Comparison of ENCODE assay signal across 13 cellular contexts in the genomic region with DNA sequence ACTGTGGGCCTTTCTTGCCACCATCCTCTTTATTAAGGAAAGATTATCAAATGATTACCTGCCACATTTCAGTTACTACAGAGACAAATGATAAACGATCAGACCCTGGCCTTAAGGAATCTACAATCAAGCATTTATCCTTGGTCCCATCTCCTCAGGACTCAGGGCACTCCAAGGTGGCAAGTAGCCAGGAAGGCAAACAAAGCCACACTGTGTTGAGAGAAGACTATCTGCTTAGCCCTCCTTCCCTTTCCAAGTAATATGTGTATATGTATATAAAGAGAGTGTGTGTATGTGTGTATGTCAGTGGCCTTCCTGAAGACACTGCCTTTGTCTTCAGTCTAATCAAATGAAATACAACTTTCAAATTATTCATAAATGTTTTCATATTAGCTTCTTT.
"Had no signal": no experiment of that assay in that cellular context is flagged by ENCODE, and none has a peak within 500 bp of the region (broad histone marks: within the 10 kb centered on the region; RNA-seq: fewer than 3 reads in every experiment).

No MANE protein-coding gene starts in this region.

- H3K27me3 Mint-ChIP-seq: dendritic cell treated with granulocyte-macrophage colony-stimulating factor and Interleukin-4, amounts not matched to agents 40 ng/mL and 50 ng/mL, for 4 days; effector memory CD8-positive, alpha-beta T cell; naive B cell; T-helper 17 cell had no signal

- H3K27ac Mint-ChIP-seq: activated naive CD4-positive, alpha-beta T cell treated with anti-CD3 and anti-CD28 coated beads, Interleukin-2, amount 50 U/mL, for 24 hours; dendritic cell treated with granulocyte-macrophage colony-stimulating factor and Interleukin-4, amounts not matched to agents 40 ng/mL and 50 ng/mL, for 4 days; effector memory CD8-positive, alpha-beta T cell; naive B cell; T-helper 17 cell had no signal

- H3K9me3 ChIP-seq: right atrium auricular region, transverse colon had no signal

- H3K9me3 Mint-ChIP-seq: activated naive CD4-positive, alpha-beta T cell treated with anti-CD3 and anti-CD28 coated beads, Interleukin-2, amount 50 U/mL, for 24 hours; dendritic cell treated with granulocyte-macrophage colony-stimulating factor and Interleukin-4, amounts not matched to agents 40 ng/mL and 50 ng/mL, for 4 days had no signal

- H3K36me3 ChIP-seq: right atrium auricular region, transverse colon had no signal

- H3K4me3 ChIP-seq: right atrium auricular region, transverse colon had no signal

- ATAC-seq: effector memory CD8-positive, alpha-beta T cell; T-helper 17 cell had no signal

- H3K4me1 ChIP-seq: parathyroid adenoma, right atrium auricular region, transverse colon had no signal

- H3K4me1 Mint-ChIP-seq: activated naive CD4-positive, alpha-beta T cell treated with anti-CD3 and anti-CD28 coated beads, Interleukin-2, amount 50 U/mL, for 24 hours; naive B cell; T-helper 17 cell had no signal

- DNase-seq: activated effector memory CD4-positive, alpha-beta T cell treated with Interleukin-2 at 50 U/mL for 16 hours; activated T-cell treated with anti-CD3 and anti-CD28 coated beads, Interleukin-2, amount 50 U/mL, for 1 hour; effector memory CD8-positive, alpha-beta T cell; hippocampal formation; naive B cell; small intestine; T-helper 17 cell; transverse colon had no signal

- H3K36me3 Mint-ChIP-seq: activated naive CD4-positive, alpha-beta T cell treated with anti-CD3 and anti-CD28 coated beads, Interleukin-2, amount 50 U/mL, for 24 hours; brain; naive B cell had no signal

- H3K4me3 Mint-ChIP-seq: activated naive CD4-positive, alpha-beta T cell treated with anti-CD3 and anti-CD28 coated beads, Interleukin-2, amount 50 U/mL, for 24 hours; brain; dendritic cell treated with granulocyte-macrophage colony-stimulating factor and Interleukin-4, amounts not matched to agents 40 ng/mL and 50 ng/mL, for 4 days; effector memory CD8-positive, alpha-beta T cell; T-helper 17 cell had no signal

- H3K27me3 ChIP-seq: right atrium auricular region, transverse colon had no signal

- H3K27ac ChIP-seq: parathyroid adenoma, right atrium auricular region, transverse colon had no signal
